In genomic region chr12:6551496-6552139, GRCh38 we compare ENCODE assay signal across 10 cellular contexts. TPM values are rescaled to one million over a fixed set of nuclear protein-coding genes. Genes with fewer than 3 reads are reported as not detected.
DNase-seq lines count a peak whose midpoint lies in the region; ATAC-seq, FAIRE-seq and TF ChIP-seq lines count a peak whose summit lies in the region.
"Had no signal": no experiment of that assay in that cellular context is flagged by ENCODE, and none has a peak within 500 bp of the region (broad histone marks: within the 10 kb centered on the region; RNA-seq: fewer than 3 reads in every experiment).

No MANE protein-coding gene starts in this region.

- TF ChIP-seq CTCF in foreskin fibroblast (IDR thresholded peaks at IDR 0.05; ENCODE audit: low read depth, low read length) = no peak
- TF ChIP-seq CTCF in gastrocnemius medialis (IDR thresholded peaks at IDR 0.05 in 4 of 5, conservative IDR thresholded peaks at IDR 0.05 in 1 of 5) = no peak

- TF ChIP-seq POLR2A in gastrocnemius medialis (IDR thresholded peaks at IDR 0.05) (no peak), GM12891 (IDR thresholded peaks at IDR 0.05; ENCODE audit: low read depth, low read length) (no peak)

- no peaks in the 10 kb centered on the region for H3K27me3 ChIP-seq in gastrocnemius medialis

- H3K9me3 Mint-ChIP-seq in activated T-helper 17 cell treated with anti-CD3 and anti-CD28 coated beads, Interleukin-2, amount 50 U/mL, for 72 hours = no peaks in the 10 kb centered on the region

- H3K4me1 Mint-ChIP-seq in activated T-helper 17 cell treated with anti-CD3 and anti-CD28 coated beads, Interleukin-2, amount 50 U/mL, for 72 hours = peaks cover 26% of the 10 kb centered on the region

- in situ Hi-C loops in gastrocnemius medialis (cut with MboI; ENCODE audit: low sequenced_read_pairs in 4 of 4) = no loop called here

- no peak for FAIRE-seq in GM12891 (lab: Jason Lieb, UNC)

- peaks cover 0 to 23% of the 10 kb centered on the region in 2 donors for H3K36me3 ChIP-seq in gastrocnemius medialis

- H3K9me3 ChIP-seq in gastrocnemius medialis = no peaks in the 10 kb centered on the region

- peak overlapping the region; percentile 90 to 99 (median 92) for H3K27ac ChIP-seq in gastrocnemius medialis

- peak; percentile 37 for DNase-seq in Daoy (ENCODE audit: low read depth)
- DNase-seq in foreskin fibroblast = peak; percentile 73 to 84
- peak in 1 of 2 donors; percentile 56 for DNase-seq in gastrocnemius medialis
- DNase-seq in DMS79 (lab: John Stamatoyannopoulos, UW) = no peak
- no peak for DNase-seq in GM12891 (ENCODE audit: insufficient read length, low spot score)
- DNase-seq: activated CD4-positive, alpha-beta T cell treated with anti-CD3 and anti-CD28 coated beads for 48 hours; NCI-H2081 had no signal

- peaks cover 49% of the 10 kb centered on the region for H3K36me3 Mint-ChIP-seq in activated T-helper 17 cell treated with anti-CD3 and anti-CD28 coated beads, Interleukin-2, amount 50 U/mL, for 72 hours (ENCODE audit: low read depth)

- intact Hi-C loops in gastrocnemius medialis (cut with DNase I; ENCODE audit: low total_unique reads) = loop anchor here (1.0 to 10.0 kb wide), 4 partner anchors 16 to 303 kb away; partner anchors contain the start of genes CDCA3, USP5 and VAMP1

- H3K4me3 Mint-ChIP-seq in activated T-helper 17 cell treated with anti-CD3 and anti-CD28 coated beads, Interleukin-2, amount 50 U/mL, for 72 hours = no peak overlapping the region

- H3K4me1 ChIP-seq in gastrocnemius medialis = peaks cover 67 to 74% of the 10 kb centered on the region in 2 donors

- no peaks in the 10 kb centered on the region for H3K27me3 Mint-ChIP-seq in activated T-helper 17 cell treated with anti-CD3 and anti-CD28 coated beads, Interleukin-2, amount 50 U/mL, for 72 hours

- H3K4me3 ChIP-seq in foreskin fibroblast (ENCODE audit: low read depth in 1 of 2, low read length in 2 of 2) (peak overlapping the region; percentile 26 to 91), gastrocnemius medialis (peak overlapping the region; percentile 18 to 33 (median 28))

- peak overlapping the region; percentile 67 for H3K27ac Mint-ChIP-seq in activated T-helper 17 cell treated with anti-CD3 and anti-CD28 coated beads, Interleukin-2, amount 50 U/mL, for 72 hours

- no peak for ATAC-seq in activated T-helper 17 cell treated with anti-CD3 and anti-CD28 coated beads, Interleukin-2, amount 50 U/mL, for 72 hours (replicated peaks)
- ATAC-seq in gastrocnemius medialis = peak in 1 of 2 donors; percentile 6
- no peak for ATAC-seq in HG02571 (IDR thresholded peaks at IDR 0.05; ENCODE audit: unreplicated experiment)
- ATAC-seq in HG02798 (IDR thresholded peaks at IDR 0.05; ENCODE audit: poor library complexity, unreplicated experiment) = no peak

TF ChIP-seq in GM12891, 5 proteins besides CTCF, POLR2A, EP300 and RAD21:
- TF ChIP-seq PAX5 (IDR thresholded peaks at IDR 0.05; ENCODE audit: insufficient read depth, low read length, severe bottlenecking) (no peak), TAF1 (IDR thresholded peaks at IDR 0.05; ENCODE audit: low read depth, low read length) (no peak), SPI1 (IDR thresholded peaks at IDR 0.05; ENCODE audit: low read depth, low read length) (no peak), POLR2AphosphoS5 (IDR thresholded peaks at IDR 0.05; ENCODE audit: low read depth, low read length) (no peak), POU2F2 (IDR thresholded peaks at IDR 0.05; ENCODE audit: low read depth, low read length) (no peak)

RNA-seq across cellular contexts. Expression of gene IFFO1, which starts 4.2 kb away (rescaled TPM):
- total RNA-seq in Daoy (2014; rRNA removed; shearing (Covaris generic)) = 5.9 and 11.8 TPM in 2 replicates
- 10 to 100 TPM in 1 of 2 donors, 1 to 10 TPM in 1; 8.0 to 13.0 TPM for total RNA-seq in activated T-helper 17 cell treated with anti-CD3 and anti-CD28 coated beads, Interleukin-2, amount 50 U/mL, for 72 hours
- 10 to 100 TPM in 1 of 4 donors, 1 to 10 TPM in 3; 6.8 to 10.5 (median 8.3) TPM for total RNA-seq in gastrocnemius medialis
- 9.9 TPM for polyA plus RNA-seq in GM12891 (2012; ENCODE audit: low read depth, missing spikeins)

RNA-seq across cellular contexts. Expression of gene NOP2, which starts 16.5 kb away (rescaled TPM):
- total RNA-seq in Daoy (2014; rRNA removed; shearing (Covaris generic)) = 111 and 129 TPM in 2 replicates
- 100 to 1,000 TPM in 1 of 2 donors, 10 to 100 TPM in 1; 61.6 to 133 TPM for total RNA-seq in activated T-helper 17 cell treated with anti-CD3 and anti-CD28 coated beads, Interleukin-2, amount 50 U/mL, for 72 hours
- 10 to 100 TPM; 25.7 to 63.3 (median 45.3) TPM for total RNA-seq in gastrocnemius medialis
- 56.8 TPM for polyA plus RNA-seq in GM12891 (2012; ENCODE audit: low read depth, missing spikeins)

RNA-seq across cellular contexts. Expression of gene GAPDH, which starts 17.3 kb away (rescaled TPM):
- total RNA-seq in Daoy (2014; rRNA removed; shearing (Covaris generic)) = 5,302 and 5,697 TPM in 2 replicates
- 1,000 to 10,000 TPM; 7,000 to 9,788 TPM for total RNA-seq in activated T-helper 17 cell treated with anti-CD3 and anti-CD28 coated beads, Interleukin-2, amount 50 U/mL, for 72 hours
- over 10,000 TPM; 11,241 to 15,891 (median 13,472) TPM for total RNA-seq in gastrocnemius medialis
- 8,862 TPM for polyA plus RNA-seq in GM12891 (2012; ENCODE audit: low read depth, missing spikeins)

RNA-seq across cellular contexts. Expression of gene CHD4, which starts 55.6 kb away (rescaled TPM):
- total RNA-seq in Daoy (2014; rRNA removed; shearing (Covaris generic)) = 330 and 358 TPM in 2 replicates
- total RNA-seq in activated T-helper 17 cell treated with anti-CD3 and anti-CD28 coated beads, Interleukin-2, amount 50 U/mL, for 72 hours = 100 to 1,000 TPM; 267 to 285 TPM
- total RNA-seq in gastrocnemius medialis = 100 to 1,000 TPM; 128 to 173 (median 148) TPM
- polyA plus RNA-seq in GM12891 (2012; ENCODE audit: low read depth, missing spikeins) = 101 TPM

RNA-seq across cellular contexts. Expression of gene NCAPD2, which starts 57.7 kb away (rescaled TPM):
- 95.2 and 117 TPM in 2 replicates for total RNA-seq in Daoy (2014; rRNA removed; shearing (Covaris generic))
- 100 to 1,000 TPM; 167 to 176 TPM for total RNA-seq in activated T-helper 17 cell treated with anti-CD3 and anti-CD28 coated beads, Interleukin-2, amount 50 U/mL, for 72 hours
- total RNA-seq in gastrocnemius medialis = 100 to 1,000 TPM in 1 of 4 donors, 10 to 100 TPM in 3; 12.3 to 250 (median 13.3) TPM
- polyA plus RNA-seq in GM12891 (2012; ENCODE audit: low read depth, missing spikeins) = 48.3 TPM

Comparison
In these comparisons a context has a peak if more than half of its experiments do, and no peak if none do; other contexts are left out.
1. DNase-seq: peak in Daoy (single experiment) and foreskin fibroblast (2 of 2); none in DMS79 (single experiment) and GM12891 (single experiment).